2 cellular contexts compared by ENCODE assay signal in the genomic region with DNA sequence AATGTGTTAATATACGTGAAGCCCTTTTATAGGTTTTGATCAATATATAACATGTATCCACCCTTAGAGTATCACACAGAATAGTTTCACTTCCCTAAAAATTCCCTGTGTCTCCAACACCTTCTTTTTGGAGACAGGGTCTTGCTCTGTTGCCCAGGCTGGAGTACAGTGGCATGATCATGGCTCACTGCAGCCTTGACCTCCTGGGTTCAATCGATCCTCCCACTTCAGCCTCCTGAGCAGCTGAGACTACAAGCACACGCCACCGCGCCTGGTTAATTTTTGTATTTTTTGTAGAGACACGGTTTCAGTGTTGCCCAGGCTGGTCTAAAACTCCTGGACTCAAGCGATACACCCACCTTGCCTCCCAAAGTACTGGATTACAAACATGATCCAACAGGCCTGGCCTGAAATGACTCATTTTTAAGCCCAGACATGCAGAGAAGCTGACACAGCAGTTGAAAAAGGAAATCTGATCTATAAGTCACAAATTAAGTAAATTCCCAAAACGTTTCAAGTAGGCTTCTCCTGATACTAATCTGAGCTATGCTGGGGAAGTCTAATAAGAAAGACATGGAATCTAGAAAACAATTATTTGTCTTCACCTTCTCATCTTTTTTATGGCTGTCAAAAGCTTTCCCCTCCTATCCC.
TF ChIP-seq lines count a peak whose summit lies in the region.

No MANE protein-coding gene starts in this region.

TF ChIP-seq in SK-N-SH, 30 proteins besides CTCF, POLR2A, EP300 and RAD21 (continued from another document):
- no peak for TF ChIP-seq NFIC (IDR thresholded peaks at IDR 0.05; ENCODE audit: borderline replicate concordance)
- TF ChIP-seq FOSL2 (IDR thresholded peaks at IDR 0.05; ENCODE audit: borderline replicate concordance, low read depth) = peak; percentile 51; the same call in 1 of the 2 replicates
- no peak for TF ChIP-seq MAX (IDR thresholded peaks at IDR 0.05; ENCODE audit: low read depth)
- TF ChIP-seq RCOR1 (IDR thresholded peaks at IDR 0.05; ENCODE audit: low read length) = no peak
- TF ChIP-seq JUND (IDR thresholded peaks at IDR 0.05) = peak; percentile 38; the same call in 1 of the 2 replicates
- TF ChIP-seq GATA2 (CRISPR knock-in tag; IDR thresholded peaks at IDR 0.05) = no peak
- no peak for TF ChIP-seq SMC3 (IDR thresholded peaks at IDR 0.05; ENCODE audit: low read depth, low read length)
- TF ChIP-seq ELF1 (IDR thresholded peaks at IDR 0.05) = no peak
- TF ChIP-seq RXRA (IDR thresholded peaks at IDR 0.05; ENCODE audit: borderline replicate concordance, low read depth) = no peak

TF ChIP-seq in SK-N-SH treated with all-trans-retinoic acid at 6 μM for 48 hours, 23 proteins besides CTCF, POLR2A, EP300 and RAD21 (continued from another document):
- TF ChIP-seq, protein P1, sequence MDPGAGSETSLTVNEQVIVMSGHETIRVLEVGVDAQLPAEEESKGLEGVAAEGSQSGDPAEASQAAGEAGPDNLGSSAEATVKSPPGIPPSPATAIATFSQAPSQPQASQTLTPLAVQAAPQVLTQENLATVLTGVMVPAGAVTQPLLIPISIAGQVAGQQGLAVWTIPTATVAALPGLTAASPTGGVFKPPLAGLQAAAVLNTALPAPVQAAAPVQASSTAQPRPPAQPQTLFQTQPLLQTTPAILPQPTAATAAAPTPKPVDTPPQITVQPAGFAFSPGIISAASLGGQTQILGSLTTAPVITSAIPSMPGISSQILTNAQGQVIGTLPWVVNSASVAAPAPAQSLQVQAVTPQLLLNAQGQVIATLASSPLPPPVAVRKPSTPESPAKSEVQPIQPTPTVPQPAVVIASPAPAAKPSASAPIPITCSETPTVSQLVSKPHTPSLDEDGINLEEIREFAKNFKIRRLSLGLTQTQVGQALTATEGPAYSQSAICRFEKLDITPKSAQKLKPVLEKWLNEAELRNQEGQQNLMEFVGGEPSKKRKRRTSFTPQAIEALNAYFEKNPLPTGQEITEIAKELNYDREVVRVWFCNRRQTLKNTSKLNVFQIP (CRISPR knock-in tag; IDR thresholded peaks at IDR 0.05; ENCODE audit: borderline replicate concordance, low read depth) = no peak
- TF ChIP-seq ZFP30 (CRISPR knock-in tag; IDR thresholded peaks at IDR 0.05) (no peak), ARNTL (CRISPR knock-in tag; IDR thresholded peaks at IDR 0.05; ENCODE audit: borderline replicate concordance, low read depth) (no peak), ZNF565 (CRISPR knock-in tag; conservative IDR thresholded peaks at IDR 0.05; ENCODE audit: low read depth) (no peak), CSDC2 (CRISPR knock-in tag; IDR thresholded peaks at IDR 0.05) (no peak), ZC3H10 (CRISPR knock-in tag; IDR thresholded peaks at IDR 0.05) (no peak), ZNF70 (CRISPR knock-in tag; IDR thresholded peaks at IDR 0.05) (no peak), ZFP3 (CRISPR knock-in tag; IDR thresholded peaks at IDR 0.05) (no peak), TCF4 (CRISPR knock-in tag; IDR thresholded peaks at IDR 0.05; ENCODE audit: borderline replicate concordance) (no peak), ISL1 (CRISPR knock-in tag; IDR thresholded peaks at IDR 0.05) (no peak), ZNF8 (CRISPR knock-in tag; IDR thresholded peaks at IDR 0.05) (no peak), OSR1 (CRISPR knock-in tag; IDR thresholded peaks at IDR 0.05) (no peak), TOX (CRISPR knock-in tag; IDR thresholded peaks at IDR 0.05; ENCODE audit: borderline replicate concordance) (no peak), CSRNP3 (CRISPR knock-in tag; IDR thresholded peaks at IDR 0.05) (no peak), CREB5 (CRISPR knock-in tag; IDR thresholded peaks at IDR 0.05; ENCODE audit: low read depth) (no peak)
- TF ChIP-seq, protein P2, sequence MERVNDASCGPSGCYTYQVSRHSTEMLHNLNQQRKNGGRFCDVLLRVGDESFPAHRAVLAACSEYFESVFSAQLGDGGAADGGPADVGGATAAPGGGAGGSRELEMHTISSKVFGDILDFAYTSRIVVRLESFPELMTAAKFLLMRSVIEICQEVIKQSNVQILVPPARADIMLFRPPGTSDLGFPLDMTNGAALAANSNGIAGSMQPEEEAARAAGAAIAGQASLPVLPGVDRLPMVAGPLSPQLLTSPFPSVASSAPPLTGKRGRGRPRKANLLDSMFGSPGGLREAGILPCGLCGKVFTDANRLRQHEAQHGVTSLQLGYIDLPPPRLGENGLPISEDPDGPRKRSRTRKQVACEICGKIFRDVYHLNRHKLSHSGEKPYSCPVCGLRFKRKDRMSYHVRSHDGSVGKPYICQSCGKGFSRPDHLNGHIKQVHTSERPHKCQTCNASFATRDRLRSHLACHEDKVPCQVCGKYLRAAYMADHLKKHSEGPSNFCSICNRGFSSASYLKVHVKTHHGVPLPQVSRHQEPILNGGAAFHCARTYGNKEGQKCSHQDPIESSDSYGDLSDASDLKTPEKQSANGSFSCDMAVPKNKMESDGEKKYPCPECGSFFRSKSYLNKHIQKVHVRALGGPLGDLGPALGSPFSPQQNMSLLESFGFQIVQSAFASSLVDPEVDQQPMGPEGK (CRISPR knock-in tag; IDR thresholded peaks at IDR 0.05; ENCODE audit: borderline replicate concordance) = no peak
